8 cellular contexts compared by ENCODE assay signal in the genomic region with DNA sequence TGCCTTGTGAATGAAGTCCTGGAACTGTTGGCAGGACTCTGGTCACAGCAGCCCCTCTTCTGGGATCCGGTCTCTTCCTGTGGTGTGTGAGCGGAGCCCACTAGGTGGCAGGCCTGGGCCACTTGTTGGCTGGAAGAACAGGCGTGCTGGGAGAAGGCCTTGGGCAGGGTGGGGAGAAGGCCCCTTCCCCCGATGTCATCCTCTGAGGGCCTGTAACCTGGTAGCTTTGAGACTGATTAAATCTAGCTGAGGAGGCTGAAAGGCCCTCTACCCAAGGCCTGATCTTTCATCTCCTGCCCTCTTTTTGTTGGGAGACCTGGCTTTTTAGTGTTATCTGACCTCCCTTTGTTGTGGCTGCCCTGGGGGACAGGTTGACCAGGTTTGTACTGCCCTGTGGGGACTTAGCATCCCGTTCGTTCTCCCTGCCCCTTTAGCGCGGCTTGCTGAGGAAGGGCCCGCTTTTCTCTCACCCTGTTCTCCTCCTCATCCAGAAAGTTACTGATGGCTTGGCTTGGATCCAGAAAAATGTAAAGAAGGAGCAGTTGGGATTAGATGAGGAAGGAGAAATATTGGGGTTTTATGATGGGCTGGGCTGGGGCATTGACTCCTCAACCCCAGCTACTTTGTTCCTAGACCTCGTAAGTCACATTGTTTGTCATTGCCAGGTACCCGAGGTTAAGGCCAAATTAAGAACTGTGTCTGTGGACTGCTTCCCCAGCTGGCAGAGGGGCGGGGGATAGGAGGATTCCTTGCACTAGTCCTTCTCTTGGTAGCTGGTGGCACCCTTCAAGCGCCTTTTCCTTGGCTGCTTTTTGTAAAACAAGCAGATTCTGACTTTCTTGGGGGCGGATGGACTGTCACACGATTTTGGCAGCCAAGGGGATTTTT. TPM values are rescaled to one million over a fixed set of nuclear protein-coding genes. Genes with fewer than 3 reads are reported as not detected.
A peak's percentile ranks its signal among the peaks of the same experiment; 100 is the strongest.
DNase-seq lines count a peak whose midpoint lies in the region; ATAC-seq and TF ChIP-seq lines count a peak whose summit lies in the region.

No MANE protein-coding gene starts in this region.

- H3K79me2 ChIP-seq in trophoblast cell (ENCODE audit: control insufficient read depth, insufficient read depth, low read length, poor library complexity): no peaks in the 10 kb centered on the region

- H4K8ac ChIP-seq in trophoblast cell (ENCODE audit: low read depth, low read length): no peak overlapping the region

- H2AK5ac ChIP-seq in trophoblast cell (ENCODE audit: low read length): no peak overlapping the region

- WGBS in trophoblast cell (ENCODE audit: extremely low coverage, insufficient coverage, insufficient read length): no CpG with 5 or more reads among the region's 15 CpGs

- in situ Hi-C loops in GM13977 (cut with MboI; ENCODE audit: low pct_unique_long_range_greater_than_20kb, low sequenced_read_pairs, unreplicated experiment): loop anchor here (25.0 kb wide), 1 partner anchor 235 kb away; a partner anchor contains a TSS

- no peak overlapping the region for H2AFZ ChIP-seq in trophoblast cell (ENCODE audit: insufficient read depth, low read length, poor library complexity)

- peaks cover 14 to 21% of the 10 kb centered on the region in 2 experiments for H3K4me1 ChIP-seq in trophoblast cell (ENCODE audit: control insufficient read depth in 1 of 2, insufficient read depth in 2 of 2, low read length in 2 of 2)

- H3K27me3 ChIP-seq in trophoblast cell (ENCODE audit: insufficient read depth, low read length): no peaks in the 10 kb centered on the region

- peaks cover 3% of the 10 kb centered on the region for H3K79me1 ChIP-seq in trophoblast cell (ENCODE audit: low read length)

- no peaks in the 10 kb centered on the region for H3K36me3 ChIP-seq in trophoblast cell (ENCODE audit: control insufficient read depth in 1 of 2, insufficient read depth in 2 of 2, low read length in 2 of 2)

- no peak overlapping the region for H4K12ac ChIP-seq in trophoblast cell (ENCODE audit: low read depth, low read length)

- peak; percentile 14 for DNase-seq in AG04449 (ENCODE audit: low read depth, low spot score)
- DNase-seq in GM13977 (ENCODE audit: low spot score): peak; percentile 73
- DNase-seq in KG1 (lab: John Stamatoyannopoulos, UW): peak; percentile 26
- peak; percentile 58 for DNase-seq in RKO (ENCODE audit: low spot score)
- peak; percentile 37 for DNase-seq in activated naive CD4-positive, alpha-beta T cell treated with anti-CD3 and anti-CD28 coated beads, Interleukin-2, amount 50 U/mL, for 16 hours
- peak; percentile 69 to 92 (median 82) for DNase-seq in head of caudate nucleus
- DNase-seq in trophoblast cell: peak; percentile 72 to 79

- intact Hi-C loops in head of caudate nucleus (cut with DNase I): loop anchor here (2.0 to 5.0 kb wide), 2 partner anchors 230 to 700 kb away; a partner anchor contains a TSS

- H3K9ac ChIP-seq in trophoblast cell (ENCODE audit: low read length): no peak overlapping the region

- H3K18ac ChIP-seq in trophoblast cell (ENCODE audit: low read length): no peak overlapping the region

- H3K4ac ChIP-seq in trophoblast cell (ENCODE audit: low read depth, low read length): no peak overlapping the region

- no peaks in the 10 kb centered on the region for H3K9me3 ChIP-seq in trophoblast cell (ENCODE audit: insufficient read depth, low read depth, low read length)

- H2BK5ac ChIP-seq in trophoblast cell (ENCODE audit: low read depth, low read length, poor library complexity): peak overlapping the region; percentile 10

- no peak for ATAC-seq in GM21390 (IDR thresholded peaks at IDR 0.05; ENCODE audit: unreplicated experiment)

- H2BK12ac ChIP-seq in trophoblast cell (ENCODE audit: low read length): no peak overlapping the region

- H3K4me2 ChIP-seq in trophoblast cell (ENCODE audit: low read length): peak overlapping the region; percentile 15

- POLR2A ChIA-PET in AG04449 (lab: Yijun Ruan, JAX): interaction anchor here (0.8 to 1.6 kb wide), 5 partner anchors 30 to 248 kb away, joined by 3 to 7 read pairs (median 3); a partner anchor contains a TSS

- no peak overlapping the region for H4K91ac ChIP-seq in trophoblast cell (ENCODE audit: low read depth, low read length)

- no peak overlapping the region for H3K23ac ChIP-seq in trophoblast cell (ENCODE audit: low read length)

- no peak overlapping the region for H3K14ac ChIP-seq in trophoblast cell (ENCODE audit: low read length)

- CTCF ChIA-PET in AG04449 (lab: Yijun Ruan, JAX): interaction anchor here (0.6 to 13.9 kb wide), 77 partner anchors 10 to 794 kb away, joined by 3 to 211 read pairs (median 5); a partner anchor contains a TSS

- H2BK120ac ChIP-seq in trophoblast cell (ENCODE audit: insufficient read depth, low read length, poor library complexity): peak overlapping the region; percentile 21

- TF ChIP-seq CTCF in AG04449 (IDR thresholded peaks at IDR 0.05; ENCODE audit: insufficient read depth, low read length, missing control alignments): peak; percentile 96
- TF ChIP-seq CTCF in GM13977 (IDR thresholded peaks at IDR 0.05; ENCODE audit: extremely low read depth, insufficient read depth, missing control alignments): peak; percentile 96

- no peak overlapping the region for H3K27ac ChIP-seq in trophoblast cell (ENCODE audit: low read depth, low read length)

- H3K4me3 ChIP-seq in AG04449 (ENCODE audit: low read depth, low read length): no peak overlapping the region
- no peak overlapping the region for H3K4me3 ChIP-seq in trophoblast cell (ENCODE audit: low read depth, low read length)

RNA-seq across cellular contexts. Expression of a gene that starts 48.5 kb away (rescaled TPM):
- polyA plus RNA-seq in trophoblast cell (2013): 5.9 and 6.1 TPM in 2 replicates

Comparison
In these comparisons a context has a peak if more than half of its experiments do, and no peak if none do; other contexts are left out.
1. DNase-seq: peak in every context shown above with its lines; median percentile 82 in head of caudate nucleus; 76 in trophoblast cell; 73 in GM13977; 58 in RKO; 37 in activated naive CD4-positive, alpha-beta T cell treated with anti-CD3 and anti-CD28 coated beads, Interleukin-2, amount 50 U/mL, for 16 hours; 26 in KG1; 14 in AG04449.